Comparison of ENCODE assay signal across 25 cellular contexts in genomic region chr1:186113454-186113853, GRCh38.
"Had no signal": no experiment of that assay in that cellular context is flagged by ENCODE, and none has a peak within 500 bp of the region (broad histone marks: within the 10 kb centered on the region; RNA-seq: fewer than 3 reads in every experiment).

No MANE protein-coding gene starts in this region.

- H3K9me3 ChIP-seq: esophagus squamous epithelium, lower lobe of right lung, ovary, psoas muscle, sigmoid colon, stomach, thyroid gland, vagina had no signal

- H3K4me3 ChIP-seq: coronary artery, esophagus squamous epithelium, lower lobe of right lung, ovary, psoas muscle, sigmoid colon, stomach, thyroid gland, vagina had no signal

- H3K4me1 ChIP-seq: esophagus squamous epithelium, lower lobe of right lung, psoas muscle, sigmoid colon, stomach, thyroid gland, vagina had no signal

- H3K27ac ChIP-seq: coronary artery, esophagus squamous epithelium, lower lobe of right lung, ovary, psoas muscle, sigmoid colon, stomach, thyroid gland, vagina had no signal

- H3K36me3 ChIP-seq: esophagus squamous epithelium, lower lobe of right lung, ovary, stomach, thyroid gland, vagina had no signal

- H3K27me3 ChIP-seq: esophagus squamous epithelium, ovary, sigmoid colon, stomach, thyroid gland, vagina had no signal

- DNase-seq: effector memory CD8-positive, alpha-beta T cell; erythroblast; esophagus squamous epithelium; hypothalamus; immature natural killer cell; islet precursor cell; left ventricle myocardium superior; lower lobe of right lung; naive thymus-derived CD8-positive, alpha-beta T cell; nephron progenitor cell; nucleus accumbens; ovary; posterior cingulate gyrus; psoas muscle; right cardiac atrium; sigmoid colon; stimulated activated CD4-positive, alpha-beta T cell treated with anti-CD3 and anti-CD28 coated beads, Interleukin-2, amount 100 ng/mL, for 24 hours; stimulated activated CD4-positive, alpha-beta T cell treated with anti-CD3 and anti-CD28 coated beads, Interleukin-4, amount 100 ng/mL, for 24 hours; stimulated activated naive CD4-positive, alpha-beta T cell treated with Interleukin-2 at 50 U/mL for 16 hours; stomach; thyroid gland; trophoblast cell had no signal

- ATAC-seq: effector memory CD8-positive, alpha-beta T cell; left ventricle myocardium superior; lower lobe of right lung; naive thymus-derived CD8-positive, alpha-beta T cell; psoas muscle; right cardiac atrium; stimulated activated effector memory CD8-positive, alpha-beta T cell treated with anti-CD3 and anti-CD28 coated beads, Interleukin-12 subunit alpha, Interleukin-12 subunit beta, amount 100 ng/mL, for 72 hours had no signal
